Comparison of ENCODE assay signal across 1 cellular context in genomic region chr13:110615322-110616102, GRCh38.
TF ChIP-seq lines count a peak whose summit lies in the region.

Gene NAXD (plus strand): TSS chr13:110615545. CDS start chr13:110615602, 57 bp downstream.

TF ChIP-seq in HepG2, 621 proteins besides CTCF, POLR2A, EP300 and RAD21 (continued from another document and continues in another):
- no peak for TF ChIP-seq ZNF414 (CRISPR knock-in tag; IDR thresholded peaks at IDR 0.05)
- TF ChIP-seq ZXDC (CRISPR knock-in tag; IDR thresholded peaks at IDR 0.05) = no peak; the same call in 1 of the 2 replicates
- TF ChIP-seq MAFF (IDR thresholded peaks at IDR 0.05; ENCODE audit: low read depth, low read length) = no peak
- no peak for TF ChIP-seq SMC3 (IDR thresholded peaks at IDR 0.05; ENCODE audit: low read length)
- peak; percentile 61; the same call in 1 of the 2 replicates for TF ChIP-seq NFATC3 (CRISPR knock-in tag; IDR thresholded peaks at IDR 0.05)
- TF ChIP-seq EZH2 (conservative IDR thresholded peaks at IDR 0.05; ENCODE audit: low read depth, low read length) = no peak
- TF ChIP-seq TBX3 (IDR thresholded peaks at IDR 0.05; ENCODE audit: borderline replicate concordance) = no peak
- peak; percentile 75; the same call in 1 of the 2 replicates for TF ChIP-seq IKZF5 (CRISPR knock-in tag; IDR thresholded peaks at IDR 0.05)
- TF ChIP-seq KDM1A (CRISPR knock-in tag; IDR thresholded peaks at IDR 0.05) = no peak
- no peak for TF ChIP-seq HOXA7 (CRISPR knock-in tag; IDR thresholded peaks at IDR 0.05)
- TF ChIP-seq SNRNP70 (IDR thresholded peaks at IDR 0.05; ENCODE audit: low read depth, low read length) = no peak
- TF ChIP-seq ZNF292 (CRISPR knock-in tag; IDR thresholded peaks at IDR 0.05; ENCODE audit: borderline replicate concordance, low read depth) = peak; percentile 65
- TF ChIP-seq ZBTB7B (CRISPR knock-in tag; IDR thresholded peaks at IDR 0.05) = no peak; the same call in 1 of the 2 replicates
- TF ChIP-seq PLRG1 (conservative IDR thresholded peaks at IDR 0.05) = no peak
- no peak for TF ChIP-seq RERE (CRISPR knock-in tag; IDR thresholded peaks at IDR 0.05; ENCODE audit: low read depth)
- no peak for TF ChIP-seq ZNF629 (CRISPR knock-in tag; conservative IDR thresholded peaks at IDR 0.05)
- TF ChIP-seq ATF3 (CRISPR knock-in tag; IDR thresholded peaks at IDR 0.05) = no peak
- TF ChIP-seq BORCS8-MEF2B (CRISPR knock-in tag; IDR thresholded peaks at IDR 0.05) = peak; percentile 24; the same call in 1 of the 2 replicates
- 0 out of 2 replicates have a peak, but pooled peaks have one; percentile 26 for TF ChIP-seq KDM3A (CRISPR knock-in tag; IDR thresholded peaks at IDR 0.05; ENCODE audit: low read depth)
- no peak; the same call in 1 of the 2 replicates for TF ChIP-seq ZNF788 (CRISPR knock-in tag; IDR thresholded peaks at IDR 0.05; ENCODE audit: borderline replicate concordance)
- peak; percentile 56 for TF ChIP-seq MED8 (CRISPR knock-in tag; IDR thresholded peaks at IDR 0.05; ENCODE audit: insufficient replicate concordance)
- TF ChIP-seq ZNF34 (CRISPR knock-in tag; IDR thresholded peaks at IDR 0.05; ENCODE audit: borderline replicate concordance) = no peak
- TF ChIP-seq SP5 (CRISPR knock-in tag; IDR thresholded peaks at IDR 0.05; ENCODE audit: borderline replicate concordance, low read depth) = no peak
- TF ChIP-seq RNF2 (conservative IDR thresholded peaks at IDR 0.05; ENCODE audit: low read depth) = peak; percentile 41; the same call in 1 of the 2 replicates
- no peak for TF ChIP-seq ZC3H4 (CRISPR knock-in tag; IDR thresholded peaks at IDR 0.05; ENCODE audit: borderline replicate concordance)
- 0 out of 2 replicates have a peak, but pooled peaks have one; percentile 41 for TF ChIP-seq ETV6 (CRISPR knock-in tag; conservative IDR thresholded peaks at IDR 0.05)
- no peak for TF ChIP-seq PHF5A (CRISPR knock-in tag; IDR thresholded peaks at IDR 0.05; ENCODE audit: low read depth, unreplicated experiment)
- TF ChIP-seq ZNF550 (CRISPR knock-in tag; IDR thresholded peaks at IDR 0.05; ENCODE audit: borderline replicate concordance) = no peak
- TF ChIP-seq ADNP (CRISPR knock-in tag; IDR thresholded peaks at IDR 0.05) = no peak
- TF ChIP-seq ZNF703 (CRISPR knock-in tag; IDR thresholded peaks at IDR 0.05; ENCODE audit: borderline replicate concordance) = no peak
- TF ChIP-seq SMAD3 (CRISPR knock-in tag; IDR thresholded peaks at IDR 0.05) = no peak
- TF ChIP-seq MTF2 (CRISPR knock-in tag; IDR thresholded peaks at IDR 0.05; ENCODE audit: borderline replicate concordance) = peak; percentile 80; the same call in 1 of the 2 replicates
- TF ChIP-seq HHEX (CRISPR knock-in tag; IDR thresholded peaks at IDR 0.05) = no peak
- TF ChIP-seq JDP2 (CRISPR knock-in tag; IDR thresholded peaks at IDR 0.05; ENCODE audit: borderline replicate concordance) = no peak
- peak; percentile 88 for TF ChIP-seq YEATS4 (CRISPR knock-in tag; IDR thresholded peaks at IDR 0.05; ENCODE audit: borderline replicate concordance)
- no peak for TF ChIP-seq BRF2 (CRISPR knock-in tag; IDR thresholded peaks at IDR 0.05)
- no peak for TF ChIP-seq TP53 (CRISPR knock-in tag; conservative IDR thresholded peaks at IDR 0.05)
- no peak for TF ChIP-seq SKI (IDR thresholded peaks at IDR 0.05; ENCODE audit: partially characterized antibody)
- no peak for TF ChIP-seq RCOR2 (CRISPR knock-in tag; IDR thresholded peaks at IDR 0.05)
- no peak; the same call in 1 of the 2 replicates for TF ChIP-seq ZNF136 (CRISPR knock-in tag; IDR thresholded peaks at IDR 0.05; ENCODE audit: low read depth)
- TF ChIP-seq SP4 (CRISPR knock-in tag; IDR thresholded peaks at IDR 0.05) = peak; percentile 50; the same call in 1 of the 2 replicates
- TF ChIP-seq TRAFD1 (CRISPR knock-in tag; IDR thresholded peaks at IDR 0.05; ENCODE audit: borderline replicate concordance) = no peak
- no peak; the same call in 1 of the 2 replicates for TF ChIP-seq ZSCAN12 (CRISPR knock-in tag; IDR thresholded peaks at IDR 0.05)
- 0 out of 2 replicates have a peak, but pooled peaks have one; percentile 39 for TF ChIP-seq ZNF337 (CRISPR knock-in tag; IDR thresholded peaks at IDR 0.05; ENCODE audit: borderline replicate concordance, low read depth)
- 0 out of 2 replicates have a peak, but pooled peaks have one; percentile 4 for TF ChIP-seq HNF4G (IDR thresholded peaks at IDR 0.05; ENCODE audit: borderline replicate concordance, low read depth, low read length)
- TF ChIP-seq HNF4G (CRISPR knock-in tag; IDR thresholded peaks at IDR 0.05; ENCODE audit: borderline replicate concordance, low read depth) = peak; percentile 73; the same call in 1 of the 2 replicates
- TF ChIP-seq ATRX (CRISPR knock-in tag; IDR thresholded peaks at IDR 0.05; ENCODE audit: borderline replicate concordance) = no peak
- TF ChIP-seq SOX6 (IDR thresholded peaks at IDR 0.05) = no peak
- 0 out of 2 replicates have a peak, but pooled peaks have one; percentile 19 for TF ChIP-seq SOX6 (CRISPR knock-in tag; IDR thresholded peaks at IDR 0.05)
- TF ChIP-seq BRCA1 (CRISPR knock-in tag; IDR thresholded peaks at IDR 0.05) = peak; percentile 64; the same call in 1 of the 2 replicates
- TF ChIP-seq ISL2 (CRISPR knock-in tag; IDR thresholded peaks at IDR 0.05) = peak; percentile 64; the same call in 1 of the 2 replicates
- no peak for TF ChIP-seq HDAC6 (IDR thresholded peaks at IDR 0.05; ENCODE audit: low read depth, low read length)
- no peak for TF ChIP-seq ZBTB44 (CRISPR knock-in tag; IDR thresholded peaks at IDR 0.05)
- peak; percentile 95 for TF ChIP-seq TOPORS (CRISPR knock-in tag; IDR thresholded peaks at IDR 0.05)
- TF ChIP-seq KMT2B (CRISPR knock-in tag; IDR thresholded peaks at IDR 0.05) = peak; percentile 82
- TF ChIP-seq ZNF232 (CRISPR knock-in tag; IDR thresholded peaks at IDR 0.05; ENCODE audit: borderline replicate concordance) = no peak
- TF ChIP-seq KLF12 (CRISPR knock-in tag; IDR thresholded peaks at IDR 0.05; ENCODE audit: borderline replicate concordance) = no peak; the same call in 1 of the 2 replicates
